ENCODE assay signal across 31 cellular contexts in genomic region chr2:108436976-108437375, GRCh38. TPM values are rescaled to one million over a fixed set of nuclear protein-coding genes. Genes with fewer than 3 reads are reported as not detected.
"Had no signal": no experiment of that assay in that cellular context is flagged by ENCODE, and none has a peak within 500 bp of the region (broad histone marks: within the 10 kb centered on the region; RNA-seq: fewer than 3 reads in every experiment).

No MANE protein-coding gene starts in this region.

- H3K36me3 ChIP-seq: adrenal gland, cardiac muscle cell, right atrium auricular region, thoracic aorta, uterus had no signal

- H3K27me3 ChIP-seq: adrenal gland, body of pancreas, cardiac muscle cell, dorsolateral prefrontal cortex, right atrium auricular region, uterus had no signal

- H3K27me3 Mint-ChIP-seq: activated naive CD4-positive, alpha-beta T cell treated with anti-CD3 and anti-CD28 coated beads, Interleukin-2, amount 50 U/mL, for 24 hours; effector memory CD8-positive, alpha-beta T cell had no signal

- H3K27ac ChIP-seq: adrenal gland, body of pancreas, cardiac muscle cell, coronary artery, dorsolateral prefrontal cortex, right atrium auricular region, thoracic aorta, uterus, VCaP had no signal

- H3K9me3 ChIP-seq: adrenal gland, body of pancreas, mucosa of descending colon, right atrium auricular region, thoracic aorta, uterus had no signal

- H3K4me3 Mint-ChIP-seq: activated naive CD4-positive, alpha-beta T cell treated with anti-CD3 and anti-CD28 coated beads, Interleukin-2, amount 50 U/mL, for 24 hours; effector memory CD8-positive, alpha-beta T cell; natural killer cell treated with Interleukin-12 subunit alpha and Interleukin-12 subunit beta and Interleukin-15 and Interleukin-18, amount 100 ng/mL, for 72 hours had no signal

- H3K4me1 ChIP-seq: adrenal gland, body of pancreas, right atrium auricular region, uterus had no signal

- DNase-seq: activated CD4-positive, alpha-beta T cell treated with anti-CD3 and anti-CD28 coated beads for 4 hours; activated CD4-positive, alpha-beta T cell treated with anti-CD3 and anti-CD28 coated beads, Interleukin-2, amount 50 U/mL, for 4 hours; activated T-cell treated with anti-CD3 and anti-CD28 coated beads, Interleukin-2, amount 50 U/mL, for 48 hours; adrenal gland; aorta; body of pancreas; cerebellar nuclear complex; dorsolateral prefrontal cortex; effector memory CD8-positive, alpha-beta T cell; head of caudate nucleus; hippocampal formation; left cardiac atrium; left ventricle myocardium superior; mucosa of descending colon; stimulated activated CD4-positive, alpha-beta T cell treated with anti-CD3 and anti-CD28 coated beads, Interleukin-1b, Interleukin-23, amount 100 ng/mL, for 48 hours; stimulated activated CD4-positive, alpha-beta T cell treated with anti-CD3 and anti-CD28 coated beads, Interleukin-4, amount 100 ng/mL, for 4 hours; stimulated activated CD8-positive, alpha-beta memory T cell treated with anti-CD3 and anti-CD28 coated beads, Interleukin-4, amount 100 ng/mL, for 48 hours; stimulated activated naive CD4-positive, alpha-beta T cell; trophoblast cell; uterus had no signal

- ATAC-seq: body of pancreas; effector memory CD8-positive, alpha-beta T cell; left cardiac atrium; left ventricle myocardium superior; mucosa of descending colon; natural killer cell treated with Interleukin-12 subunit alpha and Interleukin-12 subunit beta and Interleukin-15 and Interleukin-18, amount 100 ng/mL, for 72 hours had no signal

- H3K27ac Mint-ChIP-seq: activated naive CD4-positive, alpha-beta T cell treated with anti-CD3 and anti-CD28 coated beads, Interleukin-2, amount 50 U/mL, for 24 hours; activated T-helper 2 cell treated with anti-CD3 and anti-CD28 coated beads, Interferon-gamma antibody, Interleukin-2, Interleukin-4, amounts not matched to agents 10 μg/mL and 5 μg/mL and 100 μg/mL, durations not matched to agents 14 hours and 24 hours and 36 hours; effector memory CD8-positive, alpha-beta T cell; natural killer cell treated with Interleukin-12 subunit alpha and Interleukin-12 subunit beta and Interleukin-15 and Interleukin-18, amount 100 ng/mL, for 72 hours had no signal

- H3K4me3 ChIP-seq: adrenal gland, body of pancreas, cardiac muscle cell, coronary artery, dorsolateral prefrontal cortex, mucosa of descending colon, right atrium auricular region, smooth muscle cell, thoracic aorta, uterus had no signal

- H3K36me3 Mint-ChIP-seq: activated naive CD4-positive, alpha-beta T cell treated with anti-CD3 and anti-CD28 coated beads, Interleukin-2, amount 50 U/mL, for 24 hours had no signal

- H3K4me1 Mint-ChIP-seq: activated naive CD4-positive, alpha-beta T cell treated with anti-CD3 and anti-CD28 coated beads, Interleukin-2, amount 50 U/mL, for 24 hours had no signal

- H3K9me3 Mint-ChIP-seq: activated naive CD4-positive, alpha-beta T cell treated with anti-CD3 and anti-CD28 coated beads, Interleukin-2, amount 50 U/mL, for 24 hours; activated T-helper 2 cell treated with anti-CD3 and anti-CD28 coated beads, Interferon-gamma antibody, Interleukin-2, Interleukin-4, amounts not matched to agents 10 μg/mL and 5 μg/mL and 100 μg/mL, durations not matched to agents 14 hours and 24 hours and 36 hours; effector memory CD8-positive, alpha-beta T cell; natural killer cell treated with Interleukin-12 subunit alpha and Interleukin-12 subunit beta and Interleukin-15 and Interleukin-18, amount 100 ng/mL, for 72 hours had no signal

RNA-seq across cellular contexts. Expression of gene SULT1C4, which starts 59.2 kb away (rescaled TPM):
- total RNA-seq: activated CD8-positive, alpha-beta memory T cell treated with anti-CD3 and anti-CD28 coated beads for 36 hours; activated T-helper 2 cell treated with anti-CD3 and anti-CD28 coated beads, Interferon-gamma antibody, Interleukin-2, Interleukin-4, amounts not matched to agents 10 μg/mL and 5 μg/mL and 100 μg/mL, durations not matched to agents 14 hours and 24 hours and 36 hours; myocyte; natural killer cell treated with Interleukin-12 subunit alpha and Interleukin-12 subunit beta and Interleukin-15 and Interleukin-18, amount 100 ng/mL, for 72 hours had no signal
